Comparison of ENCODE assay signal across 8 cellular contexts in the genomic region with DNA sequence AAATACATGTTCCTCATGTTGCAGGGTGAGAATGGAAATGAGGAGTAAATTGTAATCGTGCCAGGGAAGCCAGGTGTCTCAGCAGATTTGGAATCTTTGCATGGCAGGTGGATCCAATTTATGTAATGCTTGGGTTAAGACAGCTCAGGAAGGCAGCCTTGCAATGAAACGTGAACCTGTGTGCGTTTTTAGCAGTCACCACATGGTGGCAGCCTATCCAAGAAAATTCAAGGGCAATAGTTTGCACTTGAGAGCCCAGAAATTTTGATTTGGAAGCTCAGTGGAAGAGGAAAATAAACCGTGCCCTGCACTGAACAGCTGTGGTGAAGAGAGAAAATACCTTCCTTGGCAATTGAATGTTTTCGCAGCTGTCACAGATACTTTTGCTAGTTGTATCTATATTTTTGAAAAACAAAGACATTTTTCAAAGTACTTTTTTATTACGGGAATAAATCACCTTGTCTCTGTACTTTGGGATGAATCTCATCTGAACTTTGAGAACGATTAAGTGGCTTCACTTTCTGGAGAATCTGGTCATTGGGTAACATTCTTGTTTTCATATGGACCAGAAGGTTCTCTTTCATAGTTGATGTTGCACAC. TPM values are rescaled to one million over a fixed set of nuclear protein-coding genes. Genes with fewer than 3 reads are reported as not detected.
A peak's percentile ranks its signal among the peaks of the same experiment; 100 is the strongest.
DNase-seq lines count a peak whose midpoint lies in the region; ATAC-seq, FAIRE-seq and TF ChIP-seq lines count a peak whose summit lies in the region.

No MANE protein-coding gene starts in this region.

- H3K27me3 Mint-ChIP-seq in activated naive CD8-positive, alpha-beta T cell treated with anti-CD3 and anti-CD28 coated beads, Interleukin-2, amount 50 U/mL, for 24 hours = no peaks in the 10 kb centered on the region

- H3K27ac Mint-ChIP-seq in activated naive CD8-positive, alpha-beta T cell treated with anti-CD3 and anti-CD28 coated beads, Interleukin-2, amount 50 U/mL, for 24 hours = no peak overlapping the region

- H3K27ac ChIP-seq in heart left ventricle = no peak overlapping the region

- H3K9me3 Mint-ChIP-seq in activated naive CD8-positive, alpha-beta T cell treated with anti-CD3 and anti-CD28 coated beads, Interleukin-2, amount 50 U/mL, for 24 hours = no peaks in the 10 kb centered on the region

- peaks cover 19% of the 10 kb centered on the region for H3K4me1 ChIP-seq in BE2C
- peaks cover 0 to 19% (median 7%) of the 10 kb centered on the region in 12 donors for H3K4me1 ChIP-seq in heart left ventricle

- peaks cover 69% of the 10 kb centered on the region for H3K36me3 Mint-ChIP-seq in activated naive CD8-positive, alpha-beta T cell treated with anti-CD3 and anti-CD28 coated beads, Interleukin-2, amount 50 U/mL, for 24 hours (ENCODE audit: low read depth)

- H3K36me3 ChIP-seq in BE2C = peaks cover 14% of the 10 kb centered on the region
- H3K36me3 ChIP-seq in MG63 = peaks cover 79% of the 10 kb centered on the region
- H3K36me3 ChIP-seq in heart left ventricle = peaks cover 0 to 30% (median 0%) of the 10 kb centered on the region in 9 donors

- TF ChIP-seq POLR2A in heart left ventricle (IDR thresholded peaks at IDR 0.05) = no peak
- TF ChIP-seq POLR2A in H54 (IDR thresholded peaks at IDR 0.05; ENCODE audit: low read depth, low read length) = no peak

- no peak for FAIRE-seq in H54 (lab: Jason Lieb, UNC)

- H3K4me3 ChIP-seq in BE2C (ENCODE audit: low read depth, low read length) = no peak overlapping the region
- no peak overlapping the region for H3K4me3 ChIP-seq in MG63
- no peak overlapping the region for H3K4me3 ChIP-seq in heart left ventricle

- peak; percentile 51 for ATAC-seq in GM19351 (IDR thresholded peaks at IDR 0.05; ENCODE audit: unreplicated experiment)
- ATAC-seq in activated naive CD8-positive, alpha-beta T cell treated with anti-CD3 and anti-CD28 coated beads, Interleukin-2, amount 50 U/mL, for 24 hours = no peak
- peak; percentile 56 to 80 (median 78) for ATAC-seq in heart left ventricle

- no peaks in the 10 kb centered on the region for H3K9me3 ChIP-seq in BE2C
- no peaks in the 10 kb centered on the region for H3K9me3 ChIP-seq in MG63
- no peaks in the 10 kb centered on the region for H3K9me3 ChIP-seq in heart left ventricle

- TF ChIP-seq CTCF in BE2C (IDR thresholded peaks at IDR 0.05; ENCODE audit: low read depth, low read length) (peak; percentile 88), heart left ventricle (IDR thresholded peaks at IDR 0.05) (peak; percentile 79 to 90 (median 86))

- H3K4me1 Mint-ChIP-seq in activated naive CD8-positive, alpha-beta T cell treated with anti-CD3 and anti-CD28 coated beads, Interleukin-2, amount 50 U/mL, for 24 hours = peaks cover 38% of the 10 kb centered on the region

- no peak overlapping the region for H3K4me3 Mint-ChIP-seq in activated naive CD8-positive, alpha-beta T cell treated with anti-CD3 and anti-CD28 coated beads, Interleukin-2, amount 50 U/mL, for 24 hours

- WGBS in heart left ventricle, 4 donors = 24 to 28% (median 25%) methylated on average over 7 of the region's 7 CpGs

- H3K27me3 ChIP-seq in BE2C (no peaks in the 10 kb centered on the region), MG63 (no peaks in the 10 kb centered on the region), heart left ventricle (no peaks in the 10 kb centered on the region)

- intact Hi-C loops in heart left ventricle (cut with DNase I) = loop anchor here (1.0 to 10.0 kb wide), 13 partner anchors 115 to 583 kb away; no protein-coding TSS in a partner anchor

- DNase-seq in BE2C (peak; percentile 62), MG63 (peak; percentile 48), SK-N-DZ (ENCODE audit: low spot score) (peak; percentile 67), heart left ventricle (peak in 4 of 5 donors; percentile 44 to 70 (median 60)), putamen (ENCODE audit: low spot score) (peak; percentile 83), H54 (ENCODE audit: insufficient read length, low spot score) (no peak)
- DNase-seq in activated naive CD8-positive, alpha-beta T cell treated with anti-CD3 and anti-CD28 coated beads, Interleukin-2, amount 50 U/mL, for 24 hours = peak; percentile 50

RNA-seq across cellular contexts. Expression of a gene that starts 26.5 kb away (rescaled TPM):
- polyA plus RNA-seq in BE2C (2012; ENCODE audit: insufficient read depth, insufficient read length, low read depth) = 37.5 TPM
- total RNA-seq in MG63 (2014; rRNA removed; shearing (Covaris generic); ENCODE audit: low replicate concordance) = 64.8 and 116 TPM in 2 replicates
- polyA plus RNA-seq in SK-N-DZ (2014; cell fraction: cytosol; rRNA removed) = 29.4 and 30.7 TPM in 2 replicates
- 16.4 and 17.8 TPM in 2 replicates for polyA plus RNA-seq in SK-N-DZ (2014; cell fraction: nucleus; rRNA removed)
- total RNA-seq in heart left ventricle = 10 to 100 TPM in 1 of 9 donors, 1 to 10 TPM in 8; 1.8 to 13.2 (median 4.2) TPM
- polyA plus RNA-seq in heart left ventricle = 1 to 10 TPM; 1.1 to 9.1 TPM
